ENCODE assay signal across 18 cellular contexts in genomic region chr6:125983246-125983945, GRCh38. TPM values are rescaled to one million over a fixed set of nuclear protein-coding genes. Genes with fewer than 3 reads are reported as not detected.
A peak's percentile ranks its signal among the peaks of the same experiment; 100 is the strongest.
DNase-seq lines count a peak whose midpoint lies in the region; ATAC-seq and TF ChIP-seq lines count a peak whose summit lies in the region.
"Had no signal": no experiment of that assay in that cellular context is flagged by ENCODE, and none has a peak within 500 bp of the region (broad histone marks: within the 10 kb centered on the region; RNA-seq: fewer than 3 reads in every experiment).

No MANE protein-coding gene starts in this region.

- TF ChIP-seq CTCF in MCF 10A (IDR thresholded peaks at IDR 0.05; ENCODE audit: unreplicated experiment) (no peak), breast epithelium (IDR thresholded peaks at IDR 0.05) (no peak)

- TF ChIP-seq POLR2A in breast epithelium (IDR thresholded peaks at IDR 0.05): no peak

- no peak overlapping the region for H3K27ac ChIP-seq in breast epithelium
- H3K27ac ChIP-seq: Peyer's patch had no signal

- POLR2A ChIA-PET in MCF 10A (lab: Yijun Ruan, JAX): interaction anchor here (4.0 kb wide), 1 partner anchor 26 kb away, joined by 36 read pairs; the partner anchor contains the start of gene HINT3

- BruUV-seq in MCF 10A (replicated peaks; lab: Mats Ljungman, UMichigan): no TSS peak

- no peaks in the 10 kb centered on the region for H3K27me3 ChIP-seq in breast epithelium
- H3K27me3 ChIP-seq: Peyer's patch had no signal

- DNase-seq in MCF 10A (ENCODE audit: unreplicated experiment) (peak; percentile 23), breast epithelium (ENCODE audit: low spot score in 2 of 2) (no peak), fibroblast of the conjunctiva (ENCODE audit: low read depth) (peak; percentile 72), LoVo (ENCODE audit: low spot score) (no peak), GM19238 (ENCODE audit: insufficient read length, low spot score) (no peak), NCI-H1417 treated with DMSO at 0.1 percent for 48 hours (lab: John Stamatoyannopoulos, UW) (no peak), NCI-H1417 (lab: John Stamatoyannopoulos, UW) (no peak)
- DNase-seq: activated CD4-positive, alpha-beta T cell treated with anti-CD3 and anti-CD28 coated beads, Interleukin-2, amount 50 U/mL, for 4 hours; AML-193; aorta; GOT3; hippocampal formation; NCI-H1092 treated with DMSO at 0.1 percent for 48 hours; NCI-H510A treated with DMSO at 0.1 percent for 48 hours; Peyer's patch had no signal

- no peak overlapping the region for H3K4me3 ChIP-seq in breast epithelium
- H3K4me3 ChIP-seq: Peyer's patch had no signal

- H3K4me1 Mint-ChIP-seq in MCF 10A (ENCODE audit: insufficient read depth, unreplicated experiment): no peaks in the 10 kb centered on the region
- H3K4me1 Mint-ChIP-seq: neural crest cell had no signal

- no peaks in the 10 kb centered on the region for H3K9me3 ChIP-seq in breast epithelium
- H3K9me3 ChIP-seq: Peyer's patch had no signal

- peak; percentile 70 for ATAC-seq in SK-N-SH treated with all-trans-retinoic acid at 6 μM for 48 hours

- CTCF ChIA-PET in MCF 10A (lab: Yijun Ruan, JAX): interaction anchor here (1.6 kb wide), 1 partner anchor 8 kb away, joined by 3 read pairs; no protein-coding TSS in a partner anchor

- H3K36me3 ChIP-seq in breast epithelium: no peaks in the 10 kb centered on the region

- no peaks in the 10 kb centered on the region for H3K27me3 Mint-ChIP-seq in MCF 10A (ENCODE audit: insufficient read depth, unreplicated experiment)

- peaks cover 0 to 7% of the 10 kb centered on the region in 2 donors for H3K4me1 ChIP-seq in breast epithelium

- intact Hi-C loops in MCF 10A (cut with micrococcal nuclease) (no loop called here), breast epithelium (cut with DNase I; ENCODE audit: low total_unique reads) (no loop called here)

- no peaks in the 10 kb centered on the region for H3K36me3 Mint-ChIP-seq in MCF 10A (ENCODE audit: insufficient read depth, unreplicated experiment)

- no peak overlapping the region for H3K27ac Mint-ChIP-seq in MCF 10A (ENCODE audit: low read depth, unreplicated experiment)
- H3K27ac Mint-ChIP-seq: T-helper 2 cell treated with Interferon-gamma antibody and Interleukin-4, amounts not matched to agents 5 μg/mL and 100 μg/mL, for 36 hours had no signal

- no peak overlapping the region for H3K4me3 Mint-ChIP-seq in MCF 10A (ENCODE audit: unreplicated experiment)
- H3K4me3 Mint-ChIP-seq: T-helper 2 cell treated with Interferon-gamma antibody and Interleukin-4, amounts not matched to agents 5 μg/mL and 100 μg/mL, for 36 hours had no signal

- H3K9me3 Mint-ChIP-seq in MCF 10A (ENCODE audit: unreplicated experiment): no peaks in the 10 kb centered on the region
- H3K9me3 Mint-ChIP-seq: neural crest cell; T-helper 2 cell treated with Interferon-gamma antibody and Interleukin-4, amounts not matched to agents 5 μg/mL and 100 μg/mL, for 36 hours had no signal

TF ChIP-seq in SK-N-SH treated with all-trans-retinoic acid at 6 μM for 48 hours, 23 proteins besides CTCF, POLR2A, EP300 and RAD21:
- TF ChIP-seq ZFP3 (CRISPR knock-in tag; IDR thresholded peaks at IDR 0.05) (no peak), OSR1 (CRISPR knock-in tag; IDR thresholded peaks at IDR 0.05) (no peak), ESRRG (CRISPR knock-in tag; IDR thresholded peaks at IDR 0.05) (no peak)
- TF ChIP-seq, protein P1, sequence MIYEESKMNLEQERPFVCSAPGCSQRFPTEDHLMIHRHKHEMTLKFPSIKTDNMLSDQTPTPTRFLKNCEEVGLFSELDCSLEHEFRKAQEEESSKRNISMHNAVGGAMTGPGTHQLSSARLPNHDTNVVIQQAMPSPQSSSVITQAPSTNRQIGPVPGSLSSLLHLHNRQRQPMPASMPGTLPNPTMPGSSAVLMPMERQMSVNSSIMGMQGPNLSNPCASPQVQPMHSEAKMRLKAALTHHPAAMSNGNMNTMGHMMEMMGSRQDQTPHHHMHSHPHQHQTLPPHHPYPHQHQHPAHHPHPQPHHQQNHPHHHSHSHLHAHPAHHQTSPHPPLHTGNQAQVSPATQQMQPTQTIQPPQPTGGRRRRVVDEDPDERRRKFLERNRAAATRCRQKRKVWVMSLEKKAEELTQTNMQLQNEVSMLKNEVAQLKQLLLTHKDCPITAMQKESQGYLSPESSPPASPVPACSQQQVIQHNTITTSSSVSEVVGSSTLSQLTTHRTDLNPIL (CRISPR knock-in tag; IDR thresholded peaks at IDR 0.05; ENCODE audit: low read depth): no peak

RNA-seq across cellular contexts. Expression of gene TRMT11, which starts 2.9 kb away (rescaled TPM):
- 28.8 and 32.5 TPM in 2 replicates for total RNA-seq in MCF 10A (2022)
- total RNA-seq in breast epithelium: 10 to 100 TPM; 17.3 to 48.3 (median 39.7) TPM

RNA-seq across cellular contexts. Expression of gene HINT3, which starts 26.8 kb away (rescaled TPM):
- total RNA-seq in MCF 10A (2022) (17.9 and 20.2 TPM in 2 replicates), breast epithelium (10 to 100 TPM; 19.0 to 37.3 (median 26.2) TPM)

Comparison
In these comparisons a context has a peak if more than half of its experiments do, and no peak if none do; other contexts are left out.
1. DNase-seq: peak in MCF 10A (single experiment) and fibroblast of the conjunctiva (single experiment); none in breast epithelium (0 of 2), LoVo (single experiment), GM19238 (single experiment), NCI-H1417 treated with DMSO at 0.1 percent for 48 hours (single experiment) and NCI-H1417 (0 of 3).